23 cellular contexts compared by ENCODE assay signal in genomic region chr20:1429143-1429728, GRCh38. TPM values are rescaled to one million over a fixed set of nuclear protein-coding genes. Genes with fewer than 3 reads are reported as not detected.
DNase-seq lines count a peak whose midpoint lies in the region; ATAC-seq, FAIRE-seq and TF ChIP-seq lines count a peak whose summit lies in the region.
"Had no signal": no experiment of that assay in that cellular context is flagged by ENCODE, and none has a peak within 500 bp of the region (broad histone marks: within the 10 kb centered on the region; RNA-seq: fewer than 3 reads in every experiment).

No MANE protein-coding gene starts in this region.

- intact Hi-C loops in K562 (cut with micrococcal nuclease), result no loop called here
- intact Hi-C loops in dorsolateral prefrontal cortex (cut with DNase I), result no loop called here

- in situ Hi-C loops in K562 (cut with MboI), result no loop called here

- H4K91ac ChIP-seq in mesenchymal stem cell (ENCODE audit: low read length), result no peak overlapping the region

- TF ChIP-seq CTCF in HEK293 (tag by site-specific recombination; IDR thresholded peaks at IDR 0.05), result no peak
- no peak for TF ChIP-seq CTCF in K562 (IDR thresholded peaks at IDR 0.05 in 2 of 3, conservative IDR thresholded peaks at IDR 0.05 in 1 of 3; ENCODE audit: insufficient read depth in 2 of 3, low read depth in 1 of 3, low read length in 3 of 3)
- no peak for TF ChIP-seq CTCF in dorsolateral prefrontal cortex (IDR thresholded peaks at IDR 0.05 in 54 of 56, conservative IDR thresholded peaks at IDR 0.05 in 2 of 56; ENCODE audit: low read depth in 1 of 56, partially characterized antibody in 56 of 56)

- peak overlapping the region in 1 of 2 experiments; percentile 34 for H3K18ac ChIP-seq in mesenchymal stem cell (ENCODE audit: low read depth in 1 of 2, low read length in 2 of 2)

- H3K9me3 ChIP-seq in HEK293 (ENCODE audit: control insufficient read depth, insufficient read depth, low read depth, low read length) (no peaks in the 10 kb centered on the region), K562 (replicated peaks; ENCODE audit: control insufficient read depth, insufficient read depth, low read depth, low read length) (no peaks in the 10 kb centered on the region), mesenchymal stem cell (ENCODE audit: control insufficient read depth, low read length) (no peaks in the 10 kb centered on the region)
- H3K9me3 ChIP-seq: BLaER1 had no signal

- TF ChIP-seq RAD21 in K562 (CRISPR knock-in tag; conservative IDR thresholded peaks at IDR 0.05 in 1 of 2, IDR thresholded peaks at IDR 0.05 in 1 of 2), result no peak

- H2AFZ ChIP-seq in K562 (ENCODE audit: low read depth, low read length) (no peak overlapping the region), mesenchymal stem cell (ENCODE audit: low read depth, low read length) (no peak overlapping the region)

- H2AK5ac ChIP-seq in mesenchymal stem cell (ENCODE audit: low read length, severe bottlenecking), result no peak overlapping the region

- ATAC-seq in K562 (no peak), esophagus mucosa (peak; percentile 77), GM18517 (IDR thresholded peaks at IDR 0.05; ENCODE audit: unreplicated experiment) (no peak)

- no peaks in the 10 kb centered on the region for H3K79me1 ChIP-seq in mesenchymal stem cell (replicated peaks; ENCODE audit: low read length, poor library complexity, severe bottlenecking)

- H3K4me3 ChIP-seq in HEK293 (ENCODE audit: low read depth, low read length) (no peak overlapping the region), K562 (no peak overlapping the region), mesenchymal stem cell (ENCODE audit: insufficient read depth in 1 of 2, low read depth in 1 of 2, low read length in 2 of 2) (no peak overlapping the region), dorsolateral prefrontal cortex (no peak overlapping the region)
- H3K4me3 ChIP-seq: BLaER1 had no signal

- CTCF ChIA-PET in HEK293 (lab: Yijun Ruan, JAX), result interaction anchor here (5.8 kb wide), 1 partner anchor 8 kb away, joined by 44 read pairs; no protein-coding TSS in a partner anchor
- CTCF ChIA-PET in K562 (lab: Yijun Ruan, JAX; ENCODE audit: low intra/inter-chr PET ratio), result no interaction called here

- H3K27ac ChIP-seq in HEK293 (ENCODE audit: extremely low read depth, low read depth, low read length), result no peak overlapping the region
- no peak overlapping the region for H3K27ac ChIP-seq in K562 (ENCODE audit: extremely low read depth, low read depth, low read length)
- H3K27ac ChIP-seq in mesenchymal stem cell (ENCODE audit: low read length, poor library complexity, severe bottlenecking), result no peak overlapping the region
- no peak overlapping the region for H3K27ac ChIP-seq in dorsolateral prefrontal cortex
- H3K27ac ChIP-seq: 22Rv1, BLaER1 had no signal

- H3K79me2 ChIP-seq in K562 (ENCODE audit: control insufficient read depth, insufficient read depth, low read length), result no peaks in the 10 kb centered on the region

- no peaks in the 10 kb centered on the region for H3K36me3 ChIP-seq in HEK293 (ENCODE audit: control insufficient read depth in 2 of 2, insufficient read depth in 1 of 2, low read length in 2 of 2)
- H3K36me3 ChIP-seq in K562 (ENCODE audit: control insufficient read depth, insufficient read depth, low read length), result no peaks in the 10 kb centered on the region
- H3K36me3 ChIP-seq in mesenchymal stem cell (ENCODE audit: control insufficient read depth in 1 of 2, insufficient read depth in 2 of 2, low read depth in 1 of 2, low read length in 2 of 2), result no peaks in the 10 kb centered on the region
- H3K36me3 ChIP-seq: BLaER1 had no signal

- no peak overlapping the region for H4K8ac ChIP-seq in mesenchymal stem cell (ENCODE audit: low read length)

- H3K14ac ChIP-seq in mesenchymal stem cell (ENCODE audit: low read length in 2 of 2), result no peak overlapping the region

- TF ChIP-seq POLR2A in K562 (conservative IDR thresholded peaks at IDR 0.05), result no peak

- H3K23ac ChIP-seq in mesenchymal stem cell (ENCODE audit: low read length in 2 of 2), result no peak overlapping the region

- BruUV-seq in K562 (replicated peaks; lab: Mats Ljungman, UMichigan), result no TSS peak

- H2BK12ac ChIP-seq in mesenchymal stem cell (ENCODE audit: low read length in 2 of 2), result no peak overlapping the region

- no peak overlapping the region for H2BK120ac ChIP-seq in mesenchymal stem cell (ENCODE audit: low read depth, low read length)

- no peak overlapping the region for H3K9ac ChIP-seq in K562 (ENCODE audit: insufficient read depth in 1 of 2, low read depth in 2 of 2, low read length in 2 of 2)
- no peak overlapping the region for H3K9ac ChIP-seq in mesenchymal stem cell (ENCODE audit: low read length)
- H3K9ac ChIP-seq: BLaER1 had no signal

- H2BK5ac ChIP-seq in mesenchymal stem cell (ENCODE audit: low read depth, low read length, poor library complexity, severe bottlenecking), result no peak overlapping the region

- no peaks in the 10 kb centered on the region for H4K20me1 ChIP-seq in K562 (replicated peaks; ENCODE audit: control insufficient read depth, insufficient read depth, low read length)
- H4K20me1 ChIP-seq: BLaER1 had no signal

- peaks cover 5% of the 10 kb centered on the region; the same call in 1 of the 2 replicates for H3K4me1 ChIP-seq in HEK293 (ENCODE audit: control insufficient read depth, insufficient read depth, low read length)
- peaks cover 2 to 28% of the 10 kb centered on the region in 2 experiments; a peak in 3 of 5 replicates for H3K4me1 ChIP-seq in K562 (replicated peaks in 1 of 2; ENCODE audit: control insufficient read depth in 2 of 2, insufficient read depth in 2 of 2, low read length in 2 of 2)
- H3K4me1 ChIP-seq in mesenchymal stem cell (ENCODE audit: control insufficient read depth, insufficient read depth, low read depth, low read length), result peaks cover 8% of the 10 kb centered on the region

- DNase-seq in K562 (ENCODE audit: extremely low read depth in 1 of 4, low spot score in 3 of 4) (no peak), mesenchymal stem cell (no peak), mucosa of gallbladder (ENCODE audit: low spot score) (no peak), dorsolateral prefrontal cortex (no peak), hepatic stellate cell (ENCODE audit: low spot score) (no peak)
- DNase-seq: ACHN; CD4-positive, alpha-beta T cell; COR-L47; DMS79; H9; KBM-7; NCI-H1105; NCI-H146; NCI-H2029 treated with DMSO at 0.1 percent for 48 hours; NCI-H524; NCI-H82; Right ventricle myocardium superior had no signal

- 17% methylated on average over 4 of the region's 4 CpGs for WGBS in K562 (ENCODE audit: insufficient coverage, low coverage, missing lambda C conversion rate)
- WGBS in mesenchymal stem cell, result 100% methylated on average over 2 of the region's 4 CpGs

- no peak overlapping the region for H3K4ac ChIP-seq in mesenchymal stem cell (ENCODE audit: low read depth in 1 of 2, low read length in 2 of 2)

- H2BK15ac ChIP-seq in mesenchymal stem cell (ENCODE audit: low read depth, poor library complexity, severe bottlenecking), result peak overlapping the region; percentile 63

- no peak for TF ChIP-seq EP300 in K562 (IDR thresholded peaks at IDR 0.05; ENCODE audit: low read length)

- no peak overlapping the region for H3K4me2 ChIP-seq in K562 (ENCODE audit: insufficient read depth, low read length)
- H3K4me2 ChIP-seq in mesenchymal stem cell (ENCODE audit: low read length, poor library complexity, severe bottlenecking), result no peak overlapping the region
- H3K4me2 ChIP-seq: BLaER1 had no signal

- POLR2A ChIA-PET in HEK293 (lab: Yijun Ruan, JAX) (no interaction called here), K562 (lab: Yijun Ruan, JAX) (interaction anchor here (0.6 to 0.9 kb wide), 2 partner anchors 9 to 24 kb away, joined by 3 read pairs; no protein-coding TSS in a partner anchor)

- no peak for FAIRE-seq in K562 (lab: Jason Lieb, UNC)
- FAIRE-seq: RCC 7860 had no signal

- no peaks in the 10 kb centered on the region for H3K9me1 ChIP-seq in K562 (ENCODE audit: control insufficient read depth, insufficient read depth, low read length)

- no peaks in the 10 kb centered on the region for H3K27me3 ChIP-seq in K562 (ENCODE audit: control insufficient read depth in 2 of 2, insufficient read depth in 2 of 2, low read length in 2 of 2)
- no peaks in the 10 kb centered on the region for H3K27me3 ChIP-seq in mesenchymal stem cell (ENCODE audit: control insufficient read depth in 1 of 2, insufficient read depth in 1 of 2, low read length in 2 of 2)
- H3K27me3 ChIP-seq in dorsolateral prefrontal cortex, result no peaks in the 10 kb centered on the region
- H3K27me3 ChIP-seq: BLaER1 had no signal

RNA-seq across cellular contexts. Expression of gene FKBP1A, which starts 36.4 kb away (rescaled TPM):
- 49.2 and 57.2 TPM in 2 replicates for total RNA-seq in K562 (2011; cell fraction: chromatin; rRNA removed; ENCODE audit: low replicate concordance)
- total RNA-seq in K562 (2011; cell fraction: nucleolus; rRNA removed), result 36.9 and 40.8 TPM in 2 replicates
- total RNA-seq in K562 (2011; cell fraction: nucleoplasm; rRNA removed), result 62.6 and 96.7 TPM in 2 replicates
- total RNA-seq in K562 (2014; rRNA removed) (48.8 and 78.3 TPM in 2 replicates), K562 (2014; rRNA removed; fragmentation: Illumina TruSeq; extraction: Trizol) (69.9 and 73.3 TPM in 2 replicates), K562 (2015; rRNA removed; fragmentation: Illumina TruSeq; extraction: Trizol) (86.0 and 89.6 TPM in 2 replicates), K562 (2021) (176 and 177 TPM in 2 replicates), esophagus mucosa (164 TPM), mucosa of gallbladder (177 TPM), dorsolateral prefrontal cortex (100 to 1,000 TPM; 106 to 317 (median 196) TPM)
- polyA plus RNA-seq in K562 (2011; rRNA removed) (368 and 488 TPM in 2 replicates), K562 (2014; fragmentation: Illumina TruSeq; extraction: Trizol) (451 and 502 TPM in 2 replicates), K562 (2014; fragmentation: Nextera tagmentation; extraction: Ambion mirVana) (10 to 100 TPM; 63.5 to 82.4 TPM), K562 (2014; rRNA removed) (193 and 223 TPM in 2 replicates)
- polyA plus RNA-seq in K562 (2011; cell fraction: cytosol; rRNA removed), result 363 and 764 TPM in 2 replicates
- polyA plus RNA-seq in K562 (2011; cell fraction: nucleus; rRNA removed), result 155 and 276 TPM in 2 replicates
- 216 and 222 TPM in 2 replicates for polyA plus RNA-seq in K562 (2012)
- 152 and 189 TPM in 2 replicates for polyA minus RNA-seq in K562 (2011; rRNA and poly(A)+ RNA removed)
- 74.7 and 81.8 TPM in 2 replicates for polyA minus RNA-seq in K562 (2011; cell fraction: cytosol; rRNA and poly(A)+ RNA removed)
- polyA minus RNA-seq in K562 (2011; cell fraction: nucleus; rRNA and poly(A)+ RNA removed), result 17.6 and 53.8 TPM in 2 replicates
- polyA plus RNA-seq in mesenchymal stem cell (2013, experiment 1 of 2), result 511 TPM
- polyA plus RNA-seq in mesenchymal stem cell (2013, experiment 2 of 2), result 515 TPM

RNA-seq across cellular contexts. Expression of gene NSFL1C, which starts 37.4 kb away (rescaled TPM):
- 50.9 and 82.3 TPM in 2 replicates for total RNA-seq in K562 (2011; cell fraction: chromatin; rRNA removed; ENCODE audit: low replicate concordance)
- 32.7 and 35.1 TPM in 2 replicates for total RNA-seq in K562 (2011; cell fraction: nucleolus; rRNA removed)
- 58.5 and 68.4 TPM in 2 replicates for total RNA-seq in K562 (2011; cell fraction: nucleoplasm; rRNA removed)
- total RNA-seq in K562 (2014; rRNA removed) (69.8 and 82.5 TPM in 2 replicates), K562 (2014; rRNA removed; fragmentation: Illumina TruSeq; extraction: Trizol) (27.2 and 29.9 TPM in 2 replicates), K562 (2015; rRNA removed; fragmentation: Illumina TruSeq; extraction: Trizol) (35.4 and 36.3 TPM in 2 replicates), K562 (2021) (97.3 and 99.1 TPM in 2 replicates), esophagus mucosa (88.7 TPM), mucosa of gallbladder (77.5 TPM), dorsolateral prefrontal cortex (100 to 1,000 TPM in 86 of 120 experiments, 10 to 100 TPM in 34; 69.8 to 147 (median 107) TPM)
- polyA plus RNA-seq in K562 (2011; rRNA removed) (20.8 and 26.5 TPM in 2 replicates), K562 (2014; fragmentation: Illumina TruSeq; extraction: Trizol) (104 and 119 TPM in 2 replicates), K562 (2014; fragmentation: Nextera tagmentation; extraction: Ambion mirVana) (10 to 100 TPM; 39.3 to 47.0 TPM), K562 (2014; rRNA removed) (53.8 and 71.3 TPM in 2 replicates)
- 15.1 and 25.0 TPM in 2 replicates for polyA plus RNA-seq in K562 (2011; cell fraction: cytosol; rRNA removed)
- 91.8 and 160 TPM in 2 replicates for polyA plus RNA-seq in K562 (2011; cell fraction: nucleus; rRNA removed)
- polyA plus RNA-seq in K562 (2012), result 78.4 and 79.6 TPM in 2 replicates
- polyA minus RNA-seq in K562 (2011; rRNA and poly(A)+ RNA removed), result 26.7 and 47.1 TPM in 2 replicates
- 11.0 and 17.7 TPM in 2 replicates for polyA minus RNA-seq in K562 (2011; cell fraction: cytosol; rRNA and poly(A)+ RNA removed)
- 47.0 and 118 TPM in 2 replicates for polyA minus RNA-seq in K562 (2011; cell fraction: nucleus; rRNA and poly(A)+ RNA removed)
- polyA plus RNA-seq in mesenchymal stem cell (2013, experiment 1 of 2), result 50.4 TPM
- 52.6 TPM for polyA plus RNA-seq in mesenchymal stem cell (2013, experiment 2 of 2)

Comparison
In these comparisons a context has a peak if more than half of its experiments do, and no peak if none do; other contexts are left out.
1. Of the 44 proteins assayed by ChIP-seq in both K562 and HEK293: peak only in K562: none; only in HEK293: KLF1; in both: none; in neither: 43.